In the genomic region with DNA sequence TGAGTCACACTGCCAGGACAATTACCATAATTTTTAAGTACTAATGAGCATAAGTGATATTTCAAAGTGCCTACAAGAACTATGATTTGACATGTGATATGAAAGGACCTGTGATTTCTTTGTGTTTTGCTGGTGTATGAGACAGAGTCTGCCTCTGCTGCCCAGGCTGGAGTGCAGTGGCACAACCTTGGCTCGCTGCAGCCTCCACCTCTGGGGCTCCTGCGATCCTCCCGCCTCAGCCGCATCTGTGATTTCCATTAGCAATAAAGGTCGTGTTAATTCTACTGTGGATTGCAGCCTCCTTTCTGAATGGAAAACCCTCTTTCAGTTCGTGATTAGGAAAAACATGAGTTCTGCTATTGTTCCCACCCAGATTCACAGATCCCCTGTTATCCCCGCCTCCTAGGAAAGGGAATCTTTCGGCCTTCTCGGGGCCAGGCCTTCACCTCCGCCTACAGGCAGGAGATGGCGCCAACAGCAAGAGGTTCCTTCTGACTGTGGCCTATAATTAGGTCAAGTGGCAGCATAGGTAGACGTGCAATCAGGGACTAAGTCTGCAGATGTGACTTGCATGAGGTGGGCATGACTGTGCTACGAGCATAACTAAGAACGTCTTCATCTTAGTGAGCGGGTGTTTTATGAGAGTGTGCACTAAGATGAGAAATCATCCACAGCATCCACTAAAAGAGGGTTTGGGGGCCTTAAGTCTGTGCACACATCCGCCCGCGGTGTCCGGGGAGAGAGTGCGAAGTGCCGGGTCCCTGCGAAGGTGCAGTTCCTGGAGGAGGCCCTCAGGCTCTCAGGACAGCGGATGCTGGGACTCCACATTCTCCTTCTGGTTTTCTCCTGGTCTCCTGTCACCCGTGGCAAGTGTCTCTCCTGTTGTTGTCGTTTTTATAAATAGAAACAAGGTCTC, we compare ENCODE assay signal across 8 cellular contexts. TPM values are rescaled to one million over a fixed set of nuclear protein-coding genes. Genes with fewer than 3 reads are reported as not detected.
DNase-seq lines count a peak whose midpoint lies in the region; TF ChIP-seq lines count a peak whose summit lies in the region.

No MANE protein-coding gene starts in this region.

- H3K4me1 ChIP-seq in OCI-LY7 (ENCODE audit: insufficient read depth, low read length, poor library complexity, severe bottlenecking) (peaks cover 28% of the 10 kb centered on the region), tibial artery (peaks cover 0 to 16% (median 12%) of the 10 kb centered on the region in 4 donors)

- no peaks in the 10 kb centered on the region for H3K79me2 ChIP-seq in OCI-LY7 (ENCODE audit: insufficient read depth, low read depth, low read length)

- DNase-seq in GM12865 (ENCODE audit: low read depth) (peak; percentile 89), HFFc6 (peak; percentile 58), OCI-LY7 (ENCODE audit: low spot score) (peak; percentile 87), astrocyte of the cerebellum (ENCODE audit: low read depth) (no peak), kidney epithelial cell (ENCODE audit: low read depth) (no peak), tibial artery (peak in 1 of 2 donors; percentile 58), HUDEP-2 (lab: John Stamatoyannopoulos, UW; ENCODE audit: unreplicated experiment in 76 of 76) (no peak), GF-D8 (lab: John Stamatoyannopoulos, UW) (no peak)

- H3K4me3 ChIP-seq in GM12865 (ENCODE audit: low read depth, low read length), result no peak overlapping the region
- no peak overlapping the region for H3K4me3 ChIP-seq in OCI-LY7 (ENCODE audit: low read depth, low read length, poor library complexity, severe bottlenecking)
- no peak overlapping the region for H3K4me3 ChIP-seq in astrocyte of the cerebellum (ENCODE audit: low read depth, low read length)
- no peak overlapping the region for H3K4me3 ChIP-seq in kidney epithelial cell (ENCODE audit: low read depth, low read length)
- no peak overlapping the region for H3K4me3 ChIP-seq in tibial artery

- peak overlapping the region; percentile 36 for H3K4me2 ChIP-seq in OCI-LY7 (ENCODE audit: low read length)

- H2AFZ ChIP-seq in OCI-LY7 (ENCODE audit: low read length), result peak overlapping the region; percentile 41; the same call in 1 of the 2 replicates

- H3K36me3 Mint-ChIP-seq in HFFc6 (ENCODE audit: low read depth), result no peaks in the 10 kb centered on the region

- H3K27me3 Mint-ChIP-seq in HFFc6 (ENCODE audit: insufficient read depth), result peaks cover 4% of the 10 kb centered on the region

- in situ Hi-C loops in astrocyte of the cerebellum (cut with HindIII; ENCODE audit: low sequenced_read_pairs), result no loop called here

- intact Hi-C loops in OCI-LY7 (cut with micrococcal nuclease; ENCODE audit: unreplicated experiment) (no loop called here), tibial artery (cut with DNase I; ENCODE audit: low total_unique reads) (loop anchor here (10.0 kb wide), 1 partner anchor 377 kb away; a partner anchor contains a TSS)

- BruUV-seq in OCI-LY7 (replicated peaks; lab: Mats Ljungman, UMichigan), result no TSS peak

- H3K27ac ChIP-seq in OCI-LY7 (ENCODE audit: low read depth, low read length, poor library complexity, severe bottlenecking) (no peak overlapping the region), tibial artery (no peak overlapping the region)

- H3K9me2 ChIP-seq in OCI-LY7 (ENCODE audit: insufficient read depth, low read length), result no peaks in the 10 kb centered on the region

- H3K27me3 ChIP-seq in kidney epithelial cell (ENCODE audit: control insufficient read depth, insufficient read depth, low read length) (no peaks in the 10 kb centered on the region), tibial artery (peaks cover 0 to 3% of the 10 kb centered on the region in 2 donors)

- TF ChIP-seq CTCF in GM12865 (IDR thresholded peaks at IDR 0.05; ENCODE audit: insufficient read depth, low read depth, low read length, missing control alignments) (peak; percentile 82), HFFc6 (IDR thresholded peaks at IDR 0.05) (peak; percentile 78), OCI-LY7 (conservative IDR thresholded peaks at IDR 0.05; ENCODE audit: low read length) (peak; percentile 93), astrocyte of the cerebellum (IDR thresholded peaks at IDR 0.05; ENCODE audit: low read depth, low read length, missing control alignments) (peak; percentile 77), kidney epithelial cell (IDR thresholded peaks at IDR 0.05; ENCODE audit: insufficient read depth, low read length, poor library complexity, severe bottlenecking) (peak; percentile 74), tibial artery (IDR thresholded peaks at IDR 0.05) (peak; percentile 76 to 78)

- H3K9me3 ChIP-seq in OCI-LY7 (ENCODE audit: low read length) (no peaks in the 10 kb centered on the region), tibial artery (no peaks in the 10 kb centered on the region)

- no peak overlapping the region for H3K27ac Mint-ChIP-seq in HFFc6

- H3K36me3 ChIP-seq in OCI-LY7 (ENCODE audit: insufficient read depth, low read length), result no peaks in the 10 kb centered on the region
- no peaks in the 10 kb centered on the region for H3K36me3 ChIP-seq in kidney epithelial cell (ENCODE audit: control insufficient read depth, insufficient read depth, low read length)
- H3K36me3 ChIP-seq in tibial artery, result no peaks in the 10 kb centered on the region

- CTCF ChIA-PET in OCI-LY7 (lab: Charles Lee; ENCODE audit: unreplicated experiment), result interaction anchor here (1.2 kb wide), 1 partner anchor 9 kb away, joined by 6 read pairs; no protein-coding TSS in a partner anchor

- H3K9me3 Mint-ChIP-seq in HFFc6, result no peaks in the 10 kb centered on the region

- POLR2A ChIA-PET in OCI-LY7 (lab: Charles Lee), result interaction anchor here (1.0 kb wide), 1 partner anchor 12 kb away, joined by 4 read pairs; no protein-coding TSS in a partner anchor

- peak overlapping the region; percentile 15; the same call in 1 of the 2 replicates for H3K4me3 Mint-ChIP-seq in HFFc6

- H3K4me1 Mint-ChIP-seq in HFFc6 (ENCODE audit: low read depth), result peaks cover 34% of the 10 kb centered on the region

- no peaks in the 10 kb centered on the region for H4K20me1 ChIP-seq in OCI-LY7 (ENCODE audit: insufficient read depth, low read length)

RNA-seq across cellular contexts. Expression of a gene that starts 23.1 kb away (rescaled TPM):
- 1 to 10 TPM; 2.8 to 7.5 (median 5.3) TPM for total RNA-seq in HFFc6 (2021; fragmentation: NEBNext Ultra II Directional; extraction: Animal tissue kit (Norgen Biotek cat#: 25700))
- 0.22 and 0.44 TPM in 2 replicates for total RNA-seq in OCI-LY7 (2014; rRNA removed; shearing (Covaris generic))
- total RNA-seq in OCI-LY7 (2022) (1.8 and 2.2 TPM in 2 replicates), kidney epithelial cell (2.9 and 4.4 TPM in 2 replicates)

RNA-seq across cellular contexts. Expression of a gene that starts 34.5 kb away (rescaled TPM):
- total RNA-seq in HFFc6 (2021; fragmentation: NEBNext Ultra II Directional; extraction: Animal tissue kit (Norgen Biotek cat#: 25700)), result not detected
- total RNA-seq in OCI-LY7 (2014; rRNA removed; shearing (Covaris generic)), result 0.06 and 0.23 TPM in 2 replicates
- total RNA-seq in OCI-LY7 (2022) (not detected in 2 replicates), kidney epithelial cell (not detected in 2 replicates)

RNA-seq across cellular contexts. Expression of a gene that starts 41.2 kb away (rescaled TPM):
- total RNA-seq in HFFc6 (2021; fragmentation: NEBNext Ultra II Directional; extraction: Animal tissue kit (Norgen Biotek cat#: 25700)), result 10 to 100 TPM; 20.3 to 24.0 (median 22.5) TPM
- 30.2 and 30.4 TPM in 2 replicates for total RNA-seq in OCI-LY7 (2014; rRNA removed; shearing (Covaris generic))
- total RNA-seq in OCI-LY7 (2022), result 68.2 and 73.4 TPM in 2 replicates
- 15.8 and 17.5 TPM in 2 replicates for total RNA-seq in kidney epithelial cell

RNA-seq across cellular contexts. Expression of a gene that starts 50.9 kb away (rescaled TPM):
- total RNA-seq in HFFc6 (2021; fragmentation: NEBNext Ultra II Directional; extraction: Animal tissue kit (Norgen Biotek cat#: 25700)), result not detected
- not detected in 2 replicates for total RNA-seq in OCI-LY7 (2014; rRNA removed; shearing (Covaris generic))
- total RNA-seq in OCI-LY7 (2022), result not detected in 2 replicates
- not detected in 2 replicates for total RNA-seq in kidney epithelial cell

Comparison
In these comparisons a context has a peak if more than half of its experiments do, and no peak if none do; other contexts are left out.
1. DNase-seq: peak in GM12865 (single experiment), HFFc6 (single experiment) and OCI-LY7 (single experiment); none in astrocyte of the cerebellum (single experiment), kidney epithelial cell (single experiment), HUDEP-2 (0 of 76) and GF-D8 (single experiment).
2. Peak in every context shown above with its lines, with median percentiles within 50 percentile points of each other: CTCF ChIP-seq.